ENCODE assay signal across 8 cellular contexts in the genomic region with DNA sequence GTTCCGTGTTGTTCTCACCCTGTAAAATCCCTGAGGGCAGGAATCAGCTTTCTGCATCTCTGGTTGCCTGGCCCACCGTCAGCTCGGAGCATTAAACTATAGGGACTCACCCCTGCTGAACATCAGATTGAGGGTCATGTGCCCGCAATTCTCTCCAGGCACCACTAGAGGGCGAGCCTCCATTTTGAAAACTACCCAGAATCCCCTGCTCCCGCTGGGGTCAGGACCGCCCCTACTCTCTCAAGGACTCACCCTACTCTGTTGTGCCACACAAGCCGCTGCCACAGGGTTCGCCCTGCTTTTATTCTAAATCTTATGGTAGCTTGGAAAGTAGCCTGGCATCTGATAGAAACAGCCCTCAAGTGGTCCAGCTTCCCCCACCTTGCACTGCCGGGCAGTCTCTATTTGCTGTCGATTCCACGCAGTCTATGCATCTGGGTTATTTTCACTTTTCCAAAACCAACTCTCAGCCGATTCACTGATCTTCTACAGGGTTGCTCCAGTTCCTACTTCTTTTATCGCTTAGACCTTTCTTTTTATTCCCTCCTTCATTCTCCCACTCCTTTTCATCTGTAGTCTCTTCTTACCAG.
A peak's percentile ranks its signal among the peaks of the same experiment; 100 is the strongest.
DNase-seq lines count a peak whose midpoint lies in the region; ATAC-seq and TF ChIP-seq lines count a peak whose summit lies in the region.

No MANE protein-coding gene starts in this region.

- no peak overlapping the region for H3K27ac Mint-ChIP-seq in activated CD4-positive, alpha-beta T cell treated with anti-CD3 and anti-CD28 coated beads, Interleukin-2, amount 10 ng/mL, durations not matched to agents 24 days and 14 days
- H3K27ac Mint-ChIP-seq in effector memory CD8-positive, alpha-beta T cell, result no peak overlapping the region

- peak; percentile 78 for ATAC-seq in GM18909 (IDR thresholded peaks at IDR 0.05; ENCODE audit: poor library complexity, unreplicated experiment)
- peak; percentile 67 for ATAC-seq in HG03457 (IDR thresholded peaks at IDR 0.05; ENCODE audit: unreplicated experiment)
- no peak for ATAC-seq in HG02610 (IDR thresholded peaks at IDR 0.05; ENCODE audit: unreplicated experiment)
- no peak for ATAC-seq in effector memory CD8-positive, alpha-beta T cell (replicated peaks)
- no peak for ATAC-seq in GM18858 (IDR thresholded peaks at IDR 0.05; ENCODE audit: unreplicated experiment)

- no peaks in the 10 kb centered on the region for H3K9me3 Mint-ChIP-seq in activated CD4-positive, alpha-beta T cell treated with anti-CD3 and anti-CD28 coated beads, Interleukin-2, amount 10 ng/mL, durations not matched to agents 24 days and 14 days
- no peaks in the 10 kb centered on the region for H3K9me3 Mint-ChIP-seq in effector memory CD8-positive, alpha-beta T cell

- H3K36me3 ChIP-seq in kidney epithelial cell (ENCODE audit: control insufficient read depth, insufficient read depth, low read length), result no peaks in the 10 kb centered on the region

- H3K36me3 Mint-ChIP-seq in activated CD4-positive, alpha-beta T cell treated with anti-CD3 and anti-CD28 coated beads, Interleukin-2, amount 10 ng/mL, durations not matched to agents 24 days and 14 days (ENCODE audit: low read depth), result no peaks in the 10 kb centered on the region
- no peaks in the 10 kb centered on the region for H3K36me3 Mint-ChIP-seq in effector memory CD8-positive, alpha-beta T cell (ENCODE audit: insufficient read depth)

- no peak overlapping the region for H3K4me3 Mint-ChIP-seq in activated CD4-positive, alpha-beta T cell treated with anti-CD3 and anti-CD28 coated beads, Interleukin-2, amount 10 ng/mL, durations not matched to agents 24 days and 14 days
- H3K4me3 Mint-ChIP-seq in effector memory CD8-positive, alpha-beta T cell, result no peak overlapping the region

- DNase-seq in CD1c-positive myeloid dendritic cell (ENCODE audit: extremely low spot score) (peak; percentile 46), kidney epithelial cell (ENCODE audit: low read depth) (no peak)
- peak; percentile 72 for DNase-seq in activated CD4-positive, alpha-beta T cell treated with anti-CD3 and anti-CD28 coated beads, Interleukin-2, amount 10 ng/mL, durations not matched to agents 24 days and 14 days
- no peak for DNase-seq in effector memory CD8-positive, alpha-beta T cell

- H3K27me3 ChIP-seq in kidney epithelial cell (ENCODE audit: control insufficient read depth, insufficient read depth, low read length), result no peaks in the 10 kb centered on the region

- no peaks in the 10 kb centered on the region for H3K27me3 Mint-ChIP-seq in activated CD4-positive, alpha-beta T cell treated with anti-CD3 and anti-CD28 coated beads, Interleukin-2, amount 10 ng/mL, durations not matched to agents 24 days and 14 days
- peaks cover 5 to 27% of the 10 kb centered on the region in 2 donors for H3K27me3 Mint-ChIP-seq in effector memory CD8-positive, alpha-beta T cell

- TF ChIP-seq CTCF in kidney epithelial cell (IDR thresholded peaks at IDR 0.05; ENCODE audit: insufficient read depth, low read length, poor library complexity, severe bottlenecking), result peak; percentile 63

- intact Hi-C loops in activated CD4-positive, alpha-beta T cell treated with anti-CD3 and anti-CD28 coated beads, Interleukin-2, amount 10 ng/mL, durations not matched to agents 24 days and 14 days (cut with micrococcal nuclease), result loop anchor here (5.0 to 10.0 kb wide), 2 partner anchors 787 to 1776 kb away; no protein-coding TSS in a partner anchor

- peaks cover 2% of the 10 kb centered on the region for H3K4me1 Mint-ChIP-seq in activated CD4-positive, alpha-beta T cell treated with anti-CD3 and anti-CD28 coated beads, Interleukin-2, amount 10 ng/mL, durations not matched to agents 24 days and 14 days
- H3K4me1 Mint-ChIP-seq in effector memory CD8-positive, alpha-beta T cell (ENCODE audit: low read depth in 2 of 2), result no peaks in the 10 kb centered on the region

- H3K4me3 ChIP-seq in kidney epithelial cell (ENCODE audit: low read depth, low read length), result no peak overlapping the region

Comparison
In these comparisons a context has a peak if more than half of its experiments do, and no peak if none do; other contexts are left out.
1. DNase-seq: peak in CD1c-positive myeloid dendritic cell (single experiment) and activated CD4-positive, alpha-beta T cell treated with anti-CD3 and anti-CD28 coated beads, Interleukin-2, amount 10 ng/mL, durations not matched to agents 24 days and 14 days (single experiment); none in kidney epithelial cell (single experiment) and effector memory CD8-positive, alpha-beta T cell (0 of 3).
2. ATAC-seq: peak in GM18909 (single experiment) and HG03457 (single experiment); none in HG02610 (single experiment), effector memory CD8-positive, alpha-beta T cell (single experiment) and GM18858 (single experiment).